29 cellular contexts compared by ENCODE assay signal in genomic region chr3:20760981-20761380, GRCh38.
DNase-seq lines count a peak whose midpoint lies in the region; ATAC-seq, FAIRE-seq and TF ChIP-seq lines count a peak whose summit lies in the region.
"Had no signal": no experiment of that assay in that cellular context is flagged by ENCODE, and none has a peak within 500 bp of the region (broad histone marks: within the 10 kb centered on the region; RNA-seq: fewer than 3 reads in every experiment).

No MANE protein-coding gene starts in this region.

- peak; percentile 21 for FAIRE-seq in endometrium (lab: Jason Lieb, UNC)
- FAIRE-seq: G401.6, H1 had no signal

- no peaks in the 10 kb centered on the region for H3K4me1 Mint-ChIP-seq in chondrocyte (ENCODE audit: low read depth)
- H3K4me1 Mint-ChIP-seq: CD14-positive monocyte; CD8-positive, alpha-beta memory T cell had no signal

- TF ChIP-seq CTCF in fibroblast of villous mesenchyme (IDR thresholded peaks at IDR 0.05; ENCODE audit: insufficient read depth, low read depth, low read length) (no peak), chondrocyte (IDR thresholded peaks at IDR 0.05) (no peak)

- H3K4me3 Mint-ChIP-seq in chondrocyte (ENCODE audit: unreplicated experiment) = no peak overlapping the region
- H3K4me3 Mint-ChIP-seq: CD14-positive monocyte; CD8-positive, alpha-beta memory T cell had no signal

- H3K36me3 Mint-ChIP-seq in chondrocyte (ENCODE audit: low read depth) = no peaks in the 10 kb centered on the region
- H3K36me3 Mint-ChIP-seq: CD14-positive monocyte; CD8-positive, alpha-beta memory T cell had no signal

- no peak overlapping the region for H3K4me3 ChIP-seq in fibroblast of villous mesenchyme (ENCODE audit: low read depth, low read length)
- H3K4me3 ChIP-seq: SJCRH30 had no signal

- ATAC-seq in sciatic nerve = no peak
- ATAC-seq: PC-3, Right ventricle myocardium inferior, SK-N-SH treated with all-trans-retinoic acid at 6 μM for 48 hours had no signal

- H3K27ac Mint-ChIP-seq in chondrocyte (ENCODE audit: unreplicated experiment) = no peak overlapping the region
- H3K27ac Mint-ChIP-seq: CD8-positive, alpha-beta memory T cell had no signal

- intact Hi-C loops in sciatic nerve (cut with DNase I) = no loop called here

- DNase-seq in DMS53 (lab: John Stamatoyannopoulos, UW) (peak; percentile 2), DMS53 treated with DMSO at 0.1 percent for 48 hours (lab: John Stamatoyannopoulos, UW; ENCODE audit: unreplicated experiment) (no peak), fibroblast of villous mesenchyme (ENCODE audit: low read depth) (peak; percentile 5), chondrocyte (ENCODE audit: low spot score) (no peak), hypothalamus (lab: John Stamatoyannopoulos, UW) (no peak), sciatic nerve (ENCODE audit: low spot score) (no peak)
- no peak for DNase-seq in stimulated activated CD4-positive, alpha-beta T cell treated with anti-CD3 and anti-CD28 coated beads, Interleukin-4, amount 100 ng/mL, for 1 hour
- DNase-seq: ACHN; BE2C; CD8-positive, alpha-beta memory T cell; DMS 273 treated with DMSO at 0.1 percent for 48 hours; HCEC 1CT; Karpas-422; MV-4-11; NCI-H1105; NCI-H1436 treated with DMSO at 0.1 percent for 48 hours; NCI-H187 treated with DMSO at 0.1 percent for 48 hours; NCI-H446; NCI-H526; NCI-H82; NK-92 treated with Interleukin-12 subunit alpha and Interleukin-12 subunit beta, amount 100 ng/mL, for 24 hours; PC-3; SJCRH30 had no signal

- no peaks in the 10 kb centered on the region for H3K9me3 Mint-ChIP-seq in chondrocyte (ENCODE audit: low read depth)

- H3K27me3 Mint-ChIP-seq in chondrocyte (ENCODE audit: low read depth) = no peaks in the 10 kb centered on the region
- H3K27me3 Mint-ChIP-seq: CD8-positive, alpha-beta memory T cell had no signal

Comparison
In these comparisons a context has a peak if more than half of its experiments do, and no peak if none do; other contexts are left out.
1. DNase-seq: peak in DMS53 (single experiment) and fibroblast of villous mesenchyme (single experiment); none in DMS53 treated with DMSO at 0.1 percent for 48 hours (single experiment), stimulated activated CD4-positive, alpha-beta T cell treated with anti-CD3 and anti-CD28 coated beads, Interleukin-4, amount 100 ng/mL, for 1 hour (single experiment), chondrocyte (single experiment), hypothalamus (0 of 51) and sciatic nerve (single experiment).